Comparison of ENCODE assay signal across 28 cellular contexts in the genomic region with DNA sequence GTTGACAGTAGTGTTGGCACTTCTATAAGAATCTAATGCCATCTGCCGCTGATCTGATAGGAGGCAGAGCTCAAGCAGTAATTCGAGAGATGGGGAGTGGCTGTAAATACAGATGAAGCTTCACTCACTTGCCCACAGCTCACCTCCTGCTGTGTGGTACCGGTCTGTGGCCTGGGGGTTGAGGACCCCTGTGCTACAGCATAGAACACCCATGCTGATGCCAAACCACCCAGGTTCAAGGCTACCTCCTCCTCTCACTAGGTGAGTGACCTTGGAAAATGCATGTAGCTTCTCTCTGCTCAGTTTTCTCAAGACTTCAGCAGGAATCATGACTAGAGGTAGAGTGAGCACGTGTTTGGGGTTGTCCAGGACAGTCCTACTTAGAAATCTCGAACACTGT.
"Had no signal": no experiment of that assay in that cellular context is flagged by ENCODE, and none has a peak within 500 bp of the region (broad histone marks: within the 10 kb centered on the region; RNA-seq: fewer than 3 reads in every experiment).

No MANE protein-coding gene starts in this region.

- H3K9me3 ChIP-seq: Peyer's patch, SJCRH30, SK-N-SH had no signal

- H3K36me3 ChIP-seq: cardiac muscle cell, Peyer's patch, SJCRH30 had no signal

- H3K27me3 ChIP-seq: cardiac muscle cell, Peyer's patch, SJCRH30 had no signal

- H3K27ac ChIP-seq: cardiac muscle cell, Peyer's patch, RWPE1, SJCRH30, VCaP had no signal

- H3K4me1 ChIP-seq: Peyer's patch, SJCRH30 had no signal

- DNase-seq: activated CD4-positive, alpha-beta memory T cell treated with anti-CD3 and anti-CD28 coated beads for 36 hours; activated CD4-positive, alpha-beta T cell treated with anti-CD3 and anti-CD28 coated beads, Interleukin-2, amount 10 ng/mL, durations not matched to agents 7 days and 5 days; activated CD4-positive, CD25-positive, alpha-beta regulatory T cell; activated CD8-positive, alpha-beta memory T cell treated with anti-CD3 and anti-CD28 coated beads for 24 hours; activated effector memory CD4-positive, alpha-beta T cell treated with anti-CD3 and anti-CD28 coated beads, Interleukin-2, amount 50 U/mL, for 16 hours; activated naive CD4-positive, alpha-beta T cell treated with Interleukin-2 at 50 U/mL for 16 hours; activated naive CD8-positive, alpha-beta T cell treated with anti-CD3 and anti-CD28 coated beads, Interleukin-2, amount 50 U/mL, for 24 hours; activated T-cell treated with anti-CD3 and anti-CD28 coated beads, Interleukin-2, amount 50 U/mL, for 4 hours; amniotic stem cell; Karpas-422; MM.1S; NCI-H1105 treated with DMSO at 0.1 percent for 48 hours; NCI-H1436 treated with DMSO at 0.1 percent for 48 hours; NCI-H1930; NCI-H2107; NCI-H2227 treated with DMSO at 0.1 percent for 48 hours; NCI-H446 treated with DMSO at 0.1 percent for 48 hours; NCI-H774; NK-92 treated with Interleukin-12 subunit alpha and Interleukin-12 subunit beta, amount 100 ng/mL, for 24 hours; Peyer's patch; Right ventricle myocardium superior; SJCRH30; SK-N-SH; T-helper 1 cell had no signal

- H3K4me3 ChIP-seq: cardiac muscle cell, K562, Peyer's patch, SJCRH30 had no signal
